Comparison of ENCODE assay signal across 9 cellular contexts in the genomic region with DNA sequence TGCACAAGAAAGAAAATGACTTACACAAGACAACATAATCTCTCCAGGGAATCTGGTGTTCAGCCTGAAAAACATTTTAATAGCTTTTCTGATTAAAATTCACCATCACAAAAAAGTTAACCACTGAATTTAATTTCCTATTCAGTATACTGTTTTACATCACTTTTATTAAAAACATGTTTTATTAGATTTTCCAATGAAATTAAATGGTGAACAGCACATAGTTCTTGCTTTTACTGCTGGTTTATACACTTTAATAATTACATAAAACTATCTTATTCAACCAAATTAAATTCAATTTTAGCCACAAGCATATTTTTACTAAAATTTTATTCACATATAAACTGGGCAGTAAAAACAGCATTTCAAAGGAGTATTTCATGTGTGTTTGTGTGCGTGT.
"Had no signal": no experiment of that assay in that cellular context is flagged by ENCODE, and none has a peak within 500 bp of the region (broad histone marks: within the 10 kb centered on the region; RNA-seq: fewer than 3 reads in every experiment).

No MANE protein-coding gene starts in this region.

- H3K27ac ChIP-seq: HL-60 had no signal

- H2AFZ ChIP-seq: GM23338 had no signal

- ATAC-seq: GM23338, HepG2 had no signal

- FAIRE-seq: H1, H54, HepG2 had no signal

- H3K9me3 Mint-ChIP-seq: GM23338, H9, IgD-negative memory B cell had no signal

- H3K27ac Mint-ChIP-seq: GM23338, H9, IgD-negative memory B cell had no signal

- DNase-seq: H9, HCEC 1CT, KBM-7 had no signal

- H3K4me3 ChIP-seq: GM23338 had no signal

- H3K4me1 Mint-ChIP-seq: GM23338, H9, IgD-negative memory B cell had no signal

- H3K27me3 Mint-ChIP-seq: IgD-negative memory B cell had no signal

- H3K4me3 Mint-ChIP-seq: GM23338, H9, IgD-negative memory B cell had no signal

- H3K4me2 ChIP-seq: GM23338 had no signal
